8 cellular contexts compared by ENCODE assay signal in genomic region chrX:41332408-41332987, GRCh38. TPM values are rescaled to one million over a fixed set of nuclear protein-coding genes. Genes with fewer than 3 reads are reported as not detected.
DNase-seq lines count a peak whose midpoint lies in the region; ATAC-seq and TF ChIP-seq lines count a peak whose summit lies in the region.

No MANE protein-coding gene starts in this region.

- peak overlapping the region; percentile 74 for H4K91ac ChIP-seq in IMR-90 (ENCODE audit: insufficient read depth, low read depth, low read length)

- peak overlapping the region; percentile 99 for H2AFZ ChIP-seq in IMR-90 (replicated peaks; ENCODE audit: low read length, poor library complexity)

- 0 out of 2 replicates have a peak overlapping the region, but pooled peaks have one; percentile 1 for H2BK20ac ChIP-seq in IMR-90 (ENCODE audit: low read depth, low read length)

- peak overlapping the region; percentile 57; the same call in 1 of the 2 replicates for H3K18ac ChIP-seq in IMR-90 (ENCODE audit: low read depth, low read length)

- H4K8ac ChIP-seq in IMR-90 (ENCODE audit: low read depth in 2 of 2, low read length in 2 of 2) = peak overlapping the region; percentile 87 to 98

- peak overlapping the region; percentile 89 for H3K14ac ChIP-seq in IMR-90 (replicated peaks; ENCODE audit: low read depth, low read length)

- CTCF ChIA-PET in IMR-90 (lab: Yijun Ruan, JAX) = no interaction called here

- no peaks in the 10 kb centered on the region for H3K9me3 Mint-ChIP-seq in activated naive CD4-positive, alpha-beta T cell treated with anti-CD3 and anti-CD28 coated beads, Interleukin-2, amount 50 U/mL, for 72 hours

- H4K5ac ChIP-seq in IMR-90 (ENCODE audit: low read depth, low read length) = peak overlapping the region; percentile 79

- no peak for TF ChIP-seq RAD21 in IMR-90 (IDR thresholded peaks at IDR 0.05; ENCODE audit: low read length)

- no TSS peak for BruUV-seq in IMR-90 (replicated peaks; lab: Mats Ljungman, UMichigan)

- WGBS in IMR-90 (ENCODE audit: extremely low coverage in 2 of 2, insufficient read length in 1 of 2), 2 experiments = 0% methylated on average over 9 of the region's 29 CpGs; no CpG with 5 or more reads in 1 of the 2 experiments
- WGBS in right cardiac atrium = 2% methylated on average over 29 of the region's 29 CpGs

- H3K79me1 ChIP-seq in IMR-90 (ENCODE audit: low read depth in 1 of 2, low read length in 2 of 2) = peaks cover 0 to 32% of the 10 kb centered on the region in 2 experiments; a peak in 2 of 4 replicates

- in situ Hi-C loops in IMR-90 (cut with MboI; ENCODE audit: low sequenced_read_pairs) = no loop called here

- no peak overlapping the region for H2BK15ac ChIP-seq in IMR-90 (ENCODE audit: low read depth, low read length)

- peaks cover 15% of the 10 kb centered on the region; the same call in 1 of the 2 replicates for H3K4me1 ChIP-seq in ES-I3 (ENCODE audit: insufficient read depth, low read length)
- peaks cover 5% of the 10 kb centered on the region; the same call in 1 of the 2 replicates for H3K4me1 ChIP-seq in IMR-90 (ENCODE audit: control insufficient read depth, insufficient read depth, low read length)
- H3K4me1 ChIP-seq in right cardiac atrium (ENCODE audit: control insufficient read depth, insufficient read depth, low read length) = no peaks in the 10 kb centered on the region

- intact Hi-C loops in IMR-90 (cut with micrococcal nuclease) (no loop called here), right cardiac atrium (cut with DNase I) (no loop called here)

- peaks cover 26 to 31% of the 10 kb centered on the region in 2 donors for H3K36me3 Mint-ChIP-seq in activated naive CD4-positive, alpha-beta T cell treated with anti-CD3 and anti-CD28 coated beads, Interleukin-2, amount 50 U/mL, for 72 hours

- 0 out of 2 replicates have a peak, but pooled peaks cover 3% of the 10 kb centered on the region for H3K9me1 ChIP-seq in IMR-90 (ENCODE audit: insufficient read depth, low read length)

- peak overlapping the region; percentile 83 for H3K4me2 ChIP-seq in IMR-90 (ENCODE audit: low read depth, low read length)

- peaks cover 35% of the 10 kb centered on the region for H4K20me1 ChIP-seq in IMR-90 (ENCODE audit: insufficient read depth, low read length)

- no peak for TF ChIP-seq CTCF in IMR-90 (conservative IDR thresholded peaks at IDR 0.05; ENCODE audit: low read depth, low read length)

- POLR2A ChIA-PET in IMR-90 (lab: Charles Lee; ENCODE audit: unreplicated experiment) = no interaction called here

- peak overlapping the region; percentile 65; the same call in 1 of the 2 replicates for H3K56ac ChIP-seq in IMR-90 (ENCODE audit: extremely low read depth, insufficient read depth, low read length)

- H2BK5ac ChIP-seq in IMR-90 (ENCODE audit: low read depth, low read length, poor library complexity, severe bottlenecking) = peak overlapping the region; percentile 97

- no peaks in the 10 kb centered on the region for H3K36me3 ChIP-seq in ES-I3 (ENCODE audit: insufficient read depth, low read length)
- no peaks in the 10 kb centered on the region for H3K36me3 ChIP-seq in IMR-90 (ENCODE audit: control insufficient read depth, insufficient read depth, low read length)

- H3K9me3 ChIP-seq in ES-I3 (ENCODE audit: control insufficient read depth, insufficient read depth, low read length) = no peaks in the 10 kb centered on the region
- no peaks in the 10 kb centered on the region for H3K9me3 ChIP-seq in IMR-90 (ENCODE audit: control insufficient read depth, insufficient read depth, low read length)
- H3K9me3 ChIP-seq in right cardiac atrium (ENCODE audit: control insufficient read depth, low read length) = no peaks in the 10 kb centered on the region

- H3K27me3 ChIP-seq in IMR-90 (ENCODE audit: control insufficient read depth, insufficient read depth, low read length) = no peaks in the 10 kb centered on the region
- no peaks in the 10 kb centered on the region for H3K27me3 ChIP-seq in right cardiac atrium (ENCODE audit: control insufficient read depth, insufficient read depth)

- dilution Hi-C loops in IMR-90 (cut with HindIII; ENCODE audit: low sequenced_read_pairs, unreplicated experiment) = no loop called here

- peak overlapping the region; percentile 64 for H2BK120ac ChIP-seq in IMR-90 (ENCODE audit: low read depth, low read length)

- peak overlapping the region; percentile 100 for H2AK9ac ChIP-seq in IMR-90 (replicated peaks; ENCODE audit: low read depth, low read length, poor library complexity)

- no peak; the same call in 1 of the 2 replicates for TF ChIP-seq POLR2A in IMR-90 (IDR thresholded peaks at IDR 0.05; ENCODE audit: low read depth, low read length)

- peak overlapping the region; percentile 84 for H3K23ac ChIP-seq in IMR-90 (ENCODE audit: low read depth, low read length)

- ATAC-seq in GM21390 (IDR thresholded peaks at IDR 0.05; ENCODE audit: unreplicated experiment) = peak; percentile 4
- ATAC-seq in IMR-90 (ENCODE audit: low read depth) = peak; percentile 0
- peak; percentile 1 to 19 for ATAC-seq in activated naive CD4-positive, alpha-beta T cell treated with anti-CD3 and anti-CD28 coated beads, Interleukin-2, amount 50 U/mL, for 72 hours
- ATAC-seq in right cardiac atrium = peak in 1 of 2 donors; percentile 1

- peak; percentile 44 for DNase-seq in IMR-90
- peak in 1 of 2 donors; percentile 66 for DNase-seq in activated naive CD4-positive, alpha-beta T cell treated with anti-CD3 and anti-CD28 coated beads, Interleukin-2, amount 50 U/mL, for 72 hours (ENCODE audit: low spot score in 2 of 2)
- DNase-seq in right cardiac atrium = peak in 2 of 3 donors; percentile 47 to 60
- no peak for DNase-seq in skeletal muscle cell (ENCODE audit: low read depth)
- no peak for DNase-seq in SIG-M5 (lab: John Stamatoyannopoulos, UW)
- no peak for DNase-seq in 8988T

- H3K27ac ChIP-seq in IMR-90 (ENCODE audit: insufficient read depth, low read length) = peak overlapping the region; percentile 94
- H3K27ac ChIP-seq in right cardiac atrium (ENCODE audit: low read length) = peak overlapping the region; percentile 97

- H3K4ac ChIP-seq in IMR-90 (ENCODE audit: low read depth, low read length) = peak overlapping the region; percentile 90

- peak overlapping the region; percentile 95 to 100 for H3K27ac Mint-ChIP-seq in activated naive CD4-positive, alpha-beta T cell treated with anti-CD3 and anti-CD28 coated beads, Interleukin-2, amount 50 U/mL, for 72 hours

- H3K9ac ChIP-seq in ES-I3 (ENCODE audit: low read depth, low read length) (peak overlapping the region; percentile 96), IMR-90 (ENCODE audit: low read depth, low read length) (peak overlapping the region; percentile 77)

- peak overlapping the region; percentile 68 for H3K4me3 ChIP-seq in IMR-90 (ENCODE audit: insufficient read depth, low read depth, low read length)
- H3K4me3 ChIP-seq in right cardiac atrium (ENCODE audit: low read length) = peak overlapping the region; percentile 62
- H3K4me3 ChIP-seq in skeletal muscle cell (ENCODE audit: low read depth, low read length) = peak overlapping the region; percentile 82

- H2AK5ac ChIP-seq in IMR-90 (ENCODE audit: low read depth, low read length) = 0 out of 2 replicates have a peak overlapping the region, but pooled peaks have one; percentile 54

TF ChIP-seq in IMR-90, 13 proteins besides CTCF, POLR2A, EP300 and RAD21:
- no peak for TF ChIP-seq SMC3 (IDR thresholded peaks at IDR 0.05; ENCODE audit: low read depth, low read length)
- TF ChIP-seq RCOR1 (IDR thresholded peaks at IDR 0.05; ENCODE audit: insufficient replicate concordance, low read length) = no peak
- no peak for TF ChIP-seq FOS (IDR thresholded peaks at IDR 0.05; ENCODE audit: low read depth, low read length)
- TF ChIP-seq NFE2L2 (IDR thresholded peaks at IDR 0.05; ENCODE audit: low read depth, low read length) = no peak
- TF ChIP-seq CEBPB (IDR thresholded peaks at IDR 0.05; ENCODE audit: low read depth, low read length) = no peak
- TF ChIP-seq MAFK (IDR thresholded peaks at IDR 0.05; ENCODE audit: low read depth, low read length) = no peak
- no peak for TF ChIP-seq ELK1 (IDR thresholded peaks at IDR 0.05; ENCODE audit: borderline replicate concordance, low read depth, low read length)
- no peak for TF ChIP-seq RFX5 (IDR thresholded peaks at IDR 0.05; ENCODE audit: low read depth, low read length)
- TF ChIP-seq CHD1 (IDR thresholded peaks at IDR 0.05; ENCODE audit: low read depth, low read length) = no peak
- TF ChIP-seq MAZ (IDR thresholded peaks at IDR 0.05; ENCODE audit: borderline replicate concordance, low read depth, low read length) = no peak
- TF ChIP-seq BHLHE40 (IDR thresholded peaks at IDR 0.05; ENCODE audit: low read depth, low read length) = no peak
- no peak for TF ChIP-seq USF2 (IDR thresholded peaks at IDR 0.05; ENCODE audit: low read depth, low read length)
- TF ChIP-seq MXI1 (IDR thresholded peaks at IDR 0.05; ENCODE audit: borderline replicate concordance, low read depth, low read length) = no peak

RNA-seq across cellular contexts. Expression of gene DDX3X, which starts 1.5 kb away (rescaled TPM):
- total RNA-seq in IMR-90 (2012; rRNA removed) = 229 and 448 TPM in 2 replicates
- 53.2 and 64.8 TPM in 2 replicates for polyA plus RNA-seq in IMR-90 (2012; rRNA removed)
- 12.7 and 13.6 TPM in 2 replicates for polyA plus RNA-seq in IMR-90 (2012; cell fraction: cytosol; rRNA removed)
- 16.8 and 91.2 TPM in 2 replicates for polyA plus RNA-seq in IMR-90 (2012; cell fraction: nucleus; rRNA removed; ENCODE audit: low replicate concordance)
- 100 to 1,000 TPM; 248 to 259 TPM for total RNA-seq in activated naive CD4-positive, alpha-beta T cell treated with anti-CD3 and anti-CD28 coated beads, Interleukin-2, amount 50 U/mL, for 72 hours
- total RNA-seq in right cardiac atrium = 100 to 1,000 TPM; 136 to 297 (median 188) TPM
- polyA plus RNA-seq in right cardiac atrium = 62.4 TPM

Comparison
In these comparisons a context has a peak if more than half of its experiments do, and no peak if none do; other contexts are left out.
1. DNase-seq: peak in IMR-90 (single experiment) and right cardiac atrium (2 of 3); none in skeletal muscle cell (single experiment), SIG-M5 (single experiment) and 8988T (single experiment).
2. Peak in every context shown above with its lines, with median percentiles within 50 percentile points of each other: H3K4me3 ChIP-seq.